Comparison of ENCODE assay signal across 9 cellular contexts in genomic region chr1:70487910-70488665, GRCh38.
DNase-seq lines count a peak whose midpoint lies in the region; ATAC-seq and TF ChIP-seq lines count a peak whose summit lies in the region.
"Had no signal": no experiment of that assay in that cellular context is flagged by ENCODE, and none has a peak within 500 bp of the region (broad histone marks: within the 10 kb centered on the region; RNA-seq: fewer than 3 reads in every experiment).

No MANE protein-coding gene starts in this region.

- no peak overlapping the region for H3K4me3 Mint-ChIP-seq in stimulated activated naive B cell treated with anti-CD40 and anti-IgM and Interleukin-4, amounts not matched to agents 10 μg/mL and 1 μg/mL and 100 μg/mL, for 72 hours
- H3K4me3 Mint-ChIP-seq: activated naive CD4-positive, alpha-beta T cell treated with anti-CD3 and anti-CD28 coated beads, Interleukin-2, amount 50 U/mL, for 24 hours had no signal

- no peak overlapping the region for H3K9ac ChIP-seq in KMS-11

- H4K20me1 ChIP-seq in KMS-11 (ENCODE audit: insufficient read depth) = no peaks in the 10 kb centered on the region

- H3K27ac Mint-ChIP-seq in stimulated activated naive B cell treated with anti-CD40 and anti-IgM and Interleukin-4, amounts not matched to agents 10 μg/mL and 1 μg/mL and 100 μg/mL, for 72 hours = no peak overlapping the region
- H3K27ac Mint-ChIP-seq: activated naive CD4-positive, alpha-beta T cell treated with anti-CD3 and anti-CD28 coated beads, Interleukin-2, amount 50 U/mL, for 24 hours had no signal

- H3K79me2 ChIP-seq in KMS-11 (ENCODE audit: insufficient read depth, low read depth) = no peaks in the 10 kb centered on the region

- intact Hi-C loops in left cardiac atrium (cut with DNase I) = no loop called here

- no peaks in the 10 kb centered on the region for H3K4me1 Mint-ChIP-seq in stimulated activated naive B cell treated with anti-CD40 and anti-IgM and Interleukin-4, amounts not matched to agents 10 μg/mL and 1 μg/mL and 100 μg/mL, for 72 hours
- H3K4me1 Mint-ChIP-seq: activated naive CD4-positive, alpha-beta T cell treated with anti-CD3 and anti-CD28 coated beads, Interleukin-2, amount 50 U/mL, for 24 hours had no signal

- DNase-seq in NCI-H526 (lab: John Stamatoyannopoulos, UW) (peak; percentile 7 to 68), NCI-H526 treated with DMSO at 0.1 percent for 48 hours (lab: John Stamatoyannopoulos, UW) (no peak), UCSD-AML1 (lab: John Stamatoyannopoulos, UW; ENCODE audit: unreplicated experiment) (peak; percentile 20), left cardiac atrium (no peak), NCI-H187 treated with DMSO at 0.1 percent for 48 hours (lab: John Stamatoyannopoulos, UW) (no peak)
- no peak for DNase-seq in stimulated activated naive B cell treated with anti-CD40 and anti-IgM and Interleukin-4, amounts not matched to agents 10 μg/mL and 1 μg/mL and 100 μg/mL, for 72 hours

- ATAC-seq in GM19468 (IDR thresholded peaks at IDR 0.05; ENCODE audit: extremely low read depth, unreplicated experiment) (peak; percentile 63), left cardiac atrium (peak; percentile 27 to 53)
- peak; percentile 47 to 63 for ATAC-seq in stimulated activated naive B cell treated with anti-CD40 and anti-IgM and Interleukin-4, amounts not matched to agents 10 μg/mL and 1 μg/mL and 100 μg/mL, for 72 hours (replicated peaks)

- H3K4me2 ChIP-seq in KMS-11 = no peak overlapping the region

- peaks cover 0 to 4% of the 10 kb centered on the region in 2 donors for H3K9me3 Mint-ChIP-seq in stimulated activated naive B cell treated with anti-CD40 and anti-IgM and Interleukin-4, amounts not matched to agents 10 μg/mL and 1 μg/mL and 100 μg/mL, for 72 hours
- H3K9me3 Mint-ChIP-seq: activated naive CD4-positive, alpha-beta T cell treated with anti-CD3 and anti-CD28 coated beads, Interleukin-2, amount 50 U/mL, for 24 hours had no signal

- no peaks in the 10 kb centered on the region for H3K27me3 ChIP-seq in KMS-11 (ENCODE audit: insufficient read depth, low read depth)

- H3K27me3 Mint-ChIP-seq in stimulated activated naive B cell treated with anti-CD40 and anti-IgM and Interleukin-4, amounts not matched to agents 10 μg/mL and 1 μg/mL and 100 μg/mL, for 72 hours = peaks cover 4 to 9% of the 10 kb centered on the region in 2 donors

- no peaks in the 10 kb centered on the region for H3K36me3 Mint-ChIP-seq in stimulated activated naive B cell treated with anti-CD40 and anti-IgM and Interleukin-4, amounts not matched to agents 10 μg/mL and 1 μg/mL and 100 μg/mL, for 72 hours
- H3K36me3 Mint-ChIP-seq: activated naive CD4-positive, alpha-beta T cell treated with anti-CD3 and anti-CD28 coated beads, Interleukin-2, amount 50 U/mL, for 24 hours had no signal

- no peak overlapping the region for H3K4me3 ChIP-seq in KMS-11 (IDR thresholded peaks at IDR 0.05; ENCODE audit: insufficient read depth, low read depth, low read length)

- no peak overlapping the region for H3K27ac ChIP-seq in KMS-11

- H3K4me1 ChIP-seq in KMS-11 (ENCODE audit: low read depth, poor library complexity, severe bottlenecking) = no peaks in the 10 kb centered on the region

- H2AFZ ChIP-seq in KMS-11 (ENCODE audit: low read depth) = no peak overlapping the region

- peak; percentile 57 for TF ChIP-seq CTCF in KMS-11 (conservative IDR thresholded peaks at IDR 0.05; ENCODE audit: low read depth, low read length)

- no peaks in the 10 kb centered on the region for H3K36me3 ChIP-seq in KMS-11 (ENCODE audit: insufficient read depth)

Comparison
In these comparisons a context has a peak if more than half of its experiments do, and no peak if none do; other contexts are left out.
1. DNase-seq: peak in NCI-H526 (2 of 2) and UCSD-AML1 (single experiment); none in NCI-H526 treated with DMSO at 0.1 percent for 48 hours (single experiment), left cardiac atrium (single experiment), stimulated activated naive B cell treated with anti-CD40 and anti-IgM and Interleukin-4, amounts not matched to agents 10 μg/mL and 1 μg/mL and 100 μg/mL, for 72 hours (single experiment) and NCI-H187 treated with DMSO at 0.1 percent for 48 hours (single experiment).
2. Peak in every context shown above with its lines, with median percentiles within 50 percentile points of each other: ATAC-seq.